8 cellular contexts compared by ENCODE assay signal in genomic region chr16:23182675-23183485, GRCh38. TPM values are rescaled to one million over a fixed set of nuclear protein-coding genes. Genes with fewer than 3 reads are reported as not detected.
DNase-seq lines count a peak whose midpoint lies in the region; ATAC-seq and TF ChIP-seq lines count a peak whose summit lies in the region.

Gene SCNN1G, plus strand, starts transcription at chr16:23182745. Its CDS starts 3,527 bp downstream, at chr16:23186272.

- no peak within 1 kb of the TSS for H3K27ac ChIP-seq in SU-DHL-6 (ENCODE audit: low read depth, low read length)

- H3K79me2 ChIP-seq in SU-DHL-6 (ENCODE audit: insufficient read depth, low read length), result no peaks in the 10 kb centered on the region

- H3K9me2 ChIP-seq in SU-DHL-6 (replicated peaks; ENCODE audit: insufficient read depth, low read length), result no peaks in the 10 kb centered on the region

- H3K4me2 ChIP-seq in SU-DHL-6 (ENCODE audit: low read depth, low read length, poor library complexity, severe bottlenecking), result peak within 1 kb of the TSS; percentile 55

- no peaks in the 10 kb centered on the region for H4K20me1 ChIP-seq in SU-DHL-6 (ENCODE audit: low read depth, low read length)

- H3K4me3 ChIP-seq in GM08714 (ENCODE audit: low read length) (peak within 1 kb of the TSS; percentile 27; the same call in 1 of the 2 replicates), SU-DHL-6 (ENCODE audit: insufficient read depth, low read length, poor library complexity, severe bottlenecking) (peak within 1 kb of the TSS; percentile 46), skeletal muscle cell (ENCODE audit: low read depth, low read length) (peak within 1 kb of the TSS; percentile 29), MG63 (no peak within 1 kb of the TSS)

- peaks cover 8% of the 10 kb centered on the region; the same call in 1 of the 2 replicates for H3F3A ChIP-seq in SU-DHL-6 (ENCODE audit: insufficient read depth)

- ATAC-seq in HG02571 (IDR thresholded peaks at IDR 0.05; ENCODE audit: unreplicated experiment) (peak; percentile 19), left ventricle myocardium superior (peak; percentile 29)

- H3K9me3 ChIP-seq in SU-DHL-6 (ENCODE audit: insufficient read depth, low read length), result no peaks in the 10 kb centered on the region
- no peaks in the 10 kb centered on the region for H3K9me3 ChIP-seq in MG63

- H3K27me3 ChIP-seq in SU-DHL-6 (ENCODE audit: low read length) (no peaks in the 10 kb centered on the region), MG63 (peaks cover 48% of the 10 kb centered on the region)

- intact Hi-C loops in left ventricle myocardium superior (cut with micrococcal nuclease), result loop anchor here (5.0 to 10.0 kb wide), 2 partner anchors 62 to 249 kb away; no protein-coding TSS in a partner anchor

- peak within 1 kb of the TSS; percentile 24 for H2AFZ ChIP-seq in SU-DHL-6 (ENCODE audit: low read depth, low read length, severe bottlenecking)

- H3K9ac ChIP-seq in SU-DHL-6 (ENCODE audit: low read length), result peak within 1 kb of the TSS; percentile 36; the same call in 1 of the 2 replicates

- TF ChIP-seq CTCF in SU-DHL-6 (IDR thresholded peaks at IDR 0.05; ENCODE audit: insufficient read depth, low read length, poor library complexity, severe bottlenecking), result peak; percentile 40

- H3K36me3 ChIP-seq in SU-DHL-6 (ENCODE audit: low read length), result no peaks in the 10 kb centered on the region
- no peaks in the 10 kb centered on the region for H3K36me3 ChIP-seq in MG63

- DNase-seq in left ventricle myocardium superior (peak; percentile 38), skeletal muscle cell (ENCODE audit: low read depth) (no peak), T-helper 9 cell (no peak), NCI-H1930 (lab: John Stamatoyannopoulos, UW) (no peak), MG63 (no peak)

RNA-seq across cellular contexts. Expression of gene SCNN1G, which starts in this region (rescaled TPM):
- 0.12 TPM for total RNA-seq in left ventricle myocardium superior
- not detected in 2 replicates for total RNA-seq in MG63 (2014; rRNA removed; shearing (Covaris generic); ENCODE audit: low replicate concordance)

Comparison
In these comparisons a context has a peak if more than half of its experiments do, and no peak if none do; other contexts are left out.
1. Peak in DNase-seq and ATAC-seq in left ventricle myocardium superior; RNA of the gene not detected or under 1 TPM.